In the genomic region with DNA sequence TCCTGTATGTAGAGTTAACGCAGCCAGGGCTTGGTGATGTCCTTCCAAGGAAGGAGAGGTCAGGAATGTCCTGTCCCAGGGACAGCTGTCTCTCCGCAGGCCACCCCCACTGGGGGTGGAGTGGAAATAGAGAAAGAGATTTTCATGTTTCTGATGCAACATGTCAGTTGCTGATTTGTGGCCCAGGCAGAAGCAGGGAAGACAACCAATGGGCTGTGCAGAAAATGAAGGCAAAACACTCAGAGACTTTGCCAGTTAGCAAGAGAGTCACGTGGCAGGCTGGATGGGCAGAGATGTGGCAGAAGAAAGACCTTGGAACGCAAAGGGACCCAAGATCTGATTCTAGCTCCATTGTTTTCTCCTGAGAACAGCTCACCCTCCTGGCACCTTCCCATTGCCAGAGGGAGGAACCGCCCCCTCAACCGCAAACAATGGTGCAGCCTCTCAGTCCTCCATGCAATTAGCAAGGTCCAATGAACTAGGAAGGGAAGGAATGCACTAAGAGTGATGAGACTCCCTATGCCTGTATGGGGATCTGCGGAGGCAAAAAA, we compare ENCODE assay signal across 1 cellular context.
TF ChIP-seq lines count a peak whose summit lies in the region.

No MANE protein-coding gene starts in this region.

TF ChIP-seq in IMR-90, 13 proteins besides CTCF, POLR2A, EP300 and RAD21 (continued from another document):
- TF ChIP-seq MXI1 (IDR thresholded peaks at IDR 0.05; ENCODE audit: borderline replicate concordance, low read depth, low read length) = no peak
- TF ChIP-seq, protein P1, sequence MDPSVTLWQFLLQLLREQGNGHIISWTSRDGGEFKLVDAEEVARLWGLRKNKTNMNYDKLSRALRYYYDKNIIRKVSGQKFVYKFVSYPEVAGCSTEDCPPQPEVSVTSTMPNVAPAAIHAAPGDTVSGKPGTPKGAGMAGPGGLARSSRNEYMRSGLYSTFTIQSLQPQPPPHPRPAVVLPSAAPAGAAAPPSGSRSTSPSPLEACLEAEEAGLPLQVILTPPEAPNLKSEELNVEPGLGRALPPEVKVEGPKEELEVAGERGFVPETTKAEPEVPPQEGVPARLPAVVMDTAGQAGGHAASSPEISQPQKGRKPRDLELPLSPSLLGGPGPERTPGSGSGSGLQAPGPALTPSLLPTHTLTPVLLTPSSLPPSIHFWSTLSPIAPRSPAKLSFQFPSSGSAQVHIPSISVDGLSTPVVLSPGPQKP (IDR thresholded peaks at IDR 0.05; ENCODE audit: borderline replicate concordance, low read depth, low read length) = no peak
- TF ChIP-seq NFE2L2 (IDR thresholded peaks at IDR 0.05; ENCODE audit: low read depth, low read length) = no peak
- TF ChIP-seq CHD1 (IDR thresholded peaks at IDR 0.05; ENCODE audit: low read depth, low read length) = no peak
- TF ChIP-seq MAZ (IDR thresholded peaks at IDR 0.05; ENCODE audit: borderline replicate concordance, low read depth, low read length) = no peak
- TF ChIP-seq, protein P2, sequence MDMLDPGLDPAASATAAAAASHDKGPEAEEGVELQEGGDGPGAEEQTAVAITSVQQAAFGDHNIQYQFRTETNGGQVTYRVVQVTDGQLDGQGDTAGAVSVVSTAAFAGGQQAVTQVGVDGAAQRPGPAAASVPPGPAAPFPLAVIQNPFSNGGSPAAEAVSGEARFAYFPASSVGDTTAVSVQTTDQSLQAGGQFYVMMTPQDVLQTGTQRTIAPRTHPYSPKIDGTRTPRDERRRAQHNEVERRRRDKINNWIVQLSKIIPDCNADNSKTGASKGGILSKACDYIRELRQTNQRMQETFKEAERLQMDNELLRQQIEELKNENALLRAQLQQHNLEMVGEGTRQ (IDR thresholded peaks at IDR 0.05; ENCODE audit: low read depth, low read length) = no peak
- TF ChIP-seq FOS (IDR thresholded peaks at IDR 0.05; ENCODE audit: low read depth, low read length) = no peak
- no peak for TF ChIP-seq RFX5 (IDR thresholded peaks at IDR 0.05; ENCODE audit: low read depth, low read length)
- TF ChIP-seq BHLHE40 (IDR thresholded peaks at IDR 0.05; ENCODE audit: low read depth, low read length) = no peak
